In the genomic region with DNA sequence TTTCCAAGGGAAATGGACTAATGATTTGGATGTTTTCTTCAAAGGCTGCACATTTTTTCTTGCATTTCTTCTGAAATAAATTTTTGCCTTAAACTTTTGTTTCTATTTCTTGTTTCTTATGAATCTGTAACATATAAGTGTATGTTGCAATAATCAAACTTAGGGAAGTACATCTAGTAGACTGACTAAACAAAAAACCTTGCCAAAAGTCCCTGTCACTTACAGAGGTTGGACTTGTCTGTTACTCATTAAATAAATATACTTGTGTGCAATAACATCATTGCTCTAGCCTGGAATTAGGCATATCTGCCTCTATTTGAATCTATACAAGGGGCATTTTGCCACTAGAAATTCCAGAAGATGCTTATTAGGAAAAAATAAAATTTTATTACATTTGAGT, we compare ENCODE assay signal across 22 cellular contexts. TPM values are rescaled to one million over a fixed set of nuclear protein-coding genes. Genes with fewer than 3 reads are reported as not detected.
DNase-seq lines count a peak whose midpoint lies in the region; FAIRE-seq and TF ChIP-seq lines count a peak whose summit lies in the region.
"Had no signal": no experiment of that assay in that cellular context is flagged by ENCODE, and none has a peak within 500 bp of the region (broad histone marks: within the 10 kb centered on the region; RNA-seq: fewer than 3 reads in every experiment).

No MANE protein-coding gene starts in this region.

- H3K9me3 ChIP-seq in SK-N-SH, result no peaks in the 10 kb centered on the region
- H3K9me3 ChIP-seq: vagina had no signal

- H3K4me3 ChIP-seq in ACC112 (ENCODE audit: low read depth, low read length) (peak overlapping the region; percentile 19; the same call in 1 of the 2 replicates), bronchial epithelial cell (ENCODE audit: low read depth, low read length) (no peak overlapping the region), SK-N-SH (ENCODE audit: low read depth in 2 of 2, low read length in 1 of 2) (no peak overlapping the region)
- H3K4me3 ChIP-seq: coronary artery, SK-N-MC, vagina had no signal

- H3K27me3 ChIP-seq in ACC112 (ENCODE audit: insufficient read depth, low read length) (no peaks in the 10 kb centered on the region), bronchial epithelial cell (ENCODE audit: control insufficient read depth, insufficient read depth, low read length) (no peaks in the 10 kb centered on the region), SK-N-SH (ENCODE audit: insufficient read depth) (0 out of 2 replicates have a peak, but pooled peaks cover 2% of the 10 kb centered on the region)
- H3K27me3 ChIP-seq: vagina had no signal

- peak overlapping the region; percentile 20 for H2AFZ ChIP-seq in ACC112 (ENCODE audit: low read length, unreplicated experiment)
- no peak overlapping the region for H2AFZ ChIP-seq in SK-N-SH (ENCODE audit: low read depth)

- H3K4me2 ChIP-seq in SK-N-SH, result no peak overlapping the region

- H3K4me1 ChIP-seq in ACC112 (ENCODE audit: control insufficient read depth, insufficient read depth, low read length, unreplicated experiment), result peaks cover 44% of the 10 kb centered on the region
- H3K4me1 ChIP-seq in SK-N-SH (ENCODE audit: control insufficient read depth in 1 of 2, insufficient read depth in 2 of 2, low read depth in 1 of 2, low read length in 1 of 2), result no peaks in the 10 kb centered on the region; a peak in 2 of 4 replicates
- H3K4me1 ChIP-seq: vagina had no signal

- no peak for TF ChIP-seq EP300 in SK-N-SH (IDR thresholded peaks at IDR 0.05; ENCODE audit: borderline replicate concordance in 1 of 2, low read depth in 1 of 2, low read length in 1 of 2)

- H3K27ac ChIP-seq in ACC112 (ENCODE audit: low read depth, low read length) (peak overlapping the region; percentile 91), SK-N-SH (ENCODE audit: low read depth in 2 of 2, low read length in 1 of 2) (peak overlapping the region in 1 of 2 experiments; percentile 90; a peak in 1 of 4 replicates)
- H3K27ac ChIP-seq: coronary artery, SK-N-MC, vagina had no signal

- CTCF ChIA-PET in SK-N-SH (lab: Yijun Ruan, JAX), result interaction anchor here (1.4 kb wide), 1 partner anchor 252 kb away, joined by 5 read pairs; no protein-coding TSS in a partner anchor

- H3K79me2 ChIP-seq in ACC112 (ENCODE audit: control insufficient read depth, insufficient read depth, low read length, unreplicated experiment), result no peaks in the 10 kb centered on the region
- H3K79me2 ChIP-seq in SK-N-SH (ENCODE audit: insufficient read depth), result no peaks in the 10 kb centered on the region

- H3K9me2 ChIP-seq in SK-N-SH, result no peaks in the 10 kb centered on the region

- H3F3A ChIP-seq in SK-N-SH (replicated peaks; ENCODE audit: insufficient read depth), result no peaks in the 10 kb centered on the region

- TF ChIP-seq RAD21 in SK-N-SH (IDR thresholded peaks at IDR 0.05; ENCODE audit: low read length), result no peak

- POLR2A ChIA-PET in SK-N-SH (lab: Yijun Ruan, JAX), result interaction anchor here (0.6 kb wide), 1 partner anchor 107 kb away, joined by 3 read pairs; no protein-coding TSS in a partner anchor

- H3K9ac ChIP-seq in SK-N-SH, result no peak overlapping the region

- DNase-seq in HS-5 (ENCODE audit: low read depth) (peak; percentile 23), bronchial epithelial cell (ENCODE audit: low read depth) (peak; percentile 59), kidney tubule cell (ENCODE audit: low spot score) (peak; percentile 2), midbrain (lab: John Stamatoyannopoulos, UW) (no peak), Kasumi-1 (lab: John Stamatoyannopoulos, UW) (no peak), amniotic stem cell (lab: John Stamatoyannopoulos, UW) (no peak), SK-N-SH (no peak)
- DNase-seq: ACHN; activated CD4-positive, alpha-beta T cell treated with anti-CD3 and anti-CD28 coated beads for 4 hours; activated effector memory CD4-positive, alpha-beta T cell treated with anti-CD3 and anti-CD28 coated beads, Interleukin-2, amount 50 U/mL, for 16 hours; aorta; head of caudate nucleus; NCI-H1105 treated with DMSO at 0.1 percent for 48 hours; NCI-H82; stimulated activated naive CD8-positive, alpha-beta T cell treated with anti-CD3 and anti-CD28 coated beads, Interleukin-15, Interleukin-2, amounts not matched to agents 100 U/mL and 50 U/mL, for 24 hours had no signal

- no peaks in the 10 kb centered on the region for H4K20me1 ChIP-seq in SK-N-SH (ENCODE audit: insufficient read depth)

- H3K36me3 ChIP-seq in ACC112 (ENCODE audit: insufficient read depth, low read length), result no peaks in the 10 kb centered on the region
- no peaks in the 10 kb centered on the region for H3K36me3 ChIP-seq in bronchial epithelial cell (ENCODE audit: control insufficient read depth, insufficient read depth, low read length)
- H3K36me3 ChIP-seq in SK-N-SH (replicated peaks in 1 of 2; ENCODE audit: control insufficient read depth in 1 of 2, insufficient read depth in 2 of 2, low read length in 1 of 2), result no peaks in the 10 kb centered on the region
- H3K36me3 ChIP-seq: vagina had no signal

- TF ChIP-seq CTCF in bronchial epithelial cell (IDR thresholded peaks at IDR 0.05; ENCODE audit: insufficient read depth, low read length, severe bottlenecking), result no peak
- no peak for TF ChIP-seq CTCF in SK-N-SH (IDR thresholded peaks at IDR 0.05)

- no peak for FAIRE-seq in bronchial epithelial cell (lab: Jason Lieb, UNC)
- FAIRE-seq: endothelial cell of umbilical vein had no signal

TF ChIP-seq in SK-N-SH, 30 proteins besides CTCF, POLR2A, EP300 and RAD21:
- no peak for TF ChIP-seq IRF3 (IDR thresholded peaks at IDR 0.05; ENCODE audit: low read depth, low read length)
- TF ChIP-seq, protein P1, sequence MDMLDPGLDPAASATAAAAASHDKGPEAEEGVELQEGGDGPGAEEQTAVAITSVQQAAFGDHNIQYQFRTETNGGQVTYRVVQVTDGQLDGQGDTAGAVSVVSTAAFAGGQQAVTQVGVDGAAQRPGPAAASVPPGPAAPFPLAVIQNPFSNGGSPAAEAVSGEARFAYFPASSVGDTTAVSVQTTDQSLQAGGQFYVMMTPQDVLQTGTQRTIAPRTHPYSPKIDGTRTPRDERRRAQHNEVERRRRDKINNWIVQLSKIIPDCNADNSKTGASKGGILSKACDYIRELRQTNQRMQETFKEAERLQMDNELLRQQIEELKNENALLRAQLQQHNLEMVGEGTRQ (IDR thresholded peaks at IDR 0.05; ENCODE audit: borderline replicate concordance, low read depth, low read length), result no peak
- TF ChIP-seq NFIC (IDR thresholded peaks at IDR 0.05; ENCODE audit: borderline replicate concordance), result no peak
- TF ChIP-seq RCOR1 (IDR thresholded peaks at IDR 0.05; ENCODE audit: low read length), result no peak
- TF ChIP-seq, protein P2, sequence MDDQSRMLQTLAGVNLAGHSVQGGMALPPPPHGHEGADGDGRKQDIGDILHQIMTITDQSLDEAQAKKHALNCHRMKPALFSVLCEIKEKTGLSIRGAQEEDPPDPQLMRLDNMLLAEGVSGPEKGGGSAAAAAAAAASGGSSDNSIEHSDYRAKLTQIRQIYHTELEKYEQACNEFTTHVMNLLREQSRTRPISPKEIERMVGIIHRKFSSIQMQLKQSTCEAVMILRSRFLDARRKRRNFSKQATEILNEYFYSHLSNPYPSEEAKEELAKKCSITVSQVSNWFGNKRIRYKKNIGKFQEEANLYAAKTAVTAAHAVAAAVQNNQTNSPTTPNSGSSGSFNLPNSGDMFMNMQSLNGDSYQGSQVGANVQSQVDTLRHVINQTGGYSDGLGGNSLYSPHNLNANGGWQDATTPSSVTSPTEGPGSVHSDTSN (IDR thresholded peaks at IDR 0.05), result no peak
- no peak for TF ChIP-seq GABPA (IDR thresholded peaks at IDR 0.05; ENCODE audit: low read depth)
- TF ChIP-seq MEF2A (IDR thresholded peaks at IDR 0.05; ENCODE audit: borderline replicate concordance, low read depth), result no peak
- no peak for TF ChIP-seq EZH2phosphoT487 (IDR thresholded peaks at IDR 0.05; ENCODE audit: borderline replicate concordance, low read depth)
- TF ChIP-seq YY1 (IDR thresholded peaks at IDR 0.05; ENCODE audit: low read depth), result no peak
- TF ChIP-seq MXI1 (IDR thresholded peaks at IDR 0.05; ENCODE audit: low read depth, low read length), result no peak
- no peak for TF ChIP-seq CHD2 (IDR thresholded peaks at IDR 0.05; ENCODE audit: low read length, partially characterized antibody)
- no peak for TF ChIP-seq FOXJ3 (CRISPR knock-in tag; IDR thresholded peaks at IDR 0.05)
- no peak for TF ChIP-seq FOSL2 (IDR thresholded peaks at IDR 0.05; ENCODE audit: borderline replicate concordance, low read depth)
- TF ChIP-seq TAF1 (IDR thresholded peaks at IDR 0.05; ENCODE audit: borderline replicate concordance, low read depth, low read length), result no peak
- TF ChIP-seq JUND (IDR thresholded peaks at IDR 0.05), result no peak
TF ChIP-seq in SK-N-SH: peak in this region for 0.

RNA-seq across cellular contexts. Expression of gene C6, which starts 56.6 kb away (rescaled TPM):
- total RNA-seq in bronchial epithelial cell, result not detected in 2 replicates
- polyA plus RNA-seq in SK-N-SH (2012; rRNA removed), result 0.02 and 0.08 TPM in 2 replicates
- polyA plus RNA-seq in SK-N-SH (2012; cell fraction: cytosol; rRNA removed), result 0.05 and 0.09 TPM in 2 replicates
- polyA plus RNA-seq in SK-N-SH (2012; cell fraction: nucleus; rRNA removed), result 0.06 TPM in 2 replicates
- total RNA-seq: endothelial cell of umbilical vein, G401, neural crest cell had no signal
- polyA plus RNA-seq: endothelial cell of umbilical vein had no signal

Comparison
In these comparisons a context has a peak if more than half of its experiments do, and no peak if none do; other contexts are left out.
1. DNase-seq: peak in HS-5 (single experiment), bronchial epithelial cell (single experiment) and kidney tubule cell (single experiment); none in midbrain (single experiment), Kasumi-1 (0 of 2), amniotic stem cell (single experiment) and SK-N-SH (single experiment).